1 cellular context compared by ENCODE assay signal in the genomic region with DNA sequence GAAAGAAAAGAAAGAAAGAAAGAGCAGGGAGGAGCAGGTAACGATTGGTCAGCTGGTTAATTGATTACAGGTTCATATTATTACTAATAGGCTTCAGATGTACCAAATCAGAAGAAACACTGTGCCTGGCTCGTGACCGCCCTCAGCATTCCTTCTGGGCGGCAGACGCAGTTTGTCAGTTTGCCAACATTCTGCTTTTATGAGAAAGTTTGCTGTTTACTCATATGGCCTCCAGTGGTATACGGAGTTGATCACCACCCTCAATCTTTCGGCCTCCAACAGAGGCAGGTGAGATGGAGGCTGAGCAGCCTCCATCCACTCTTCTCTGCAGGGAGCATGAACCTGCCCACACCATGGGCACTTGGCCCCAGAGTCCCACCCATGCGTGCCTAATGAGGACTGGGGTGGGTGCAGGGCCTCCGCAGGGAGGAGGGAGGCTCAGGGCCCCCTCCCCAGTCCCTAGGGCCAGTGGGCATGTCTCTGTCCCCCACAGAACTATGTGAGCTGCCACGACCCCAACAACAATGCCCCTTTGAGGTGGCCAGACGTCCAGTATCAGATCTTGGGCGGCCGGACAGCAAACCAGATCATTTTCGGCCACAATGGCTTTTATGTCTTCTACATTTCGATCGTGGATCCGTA.
A peak's percentile ranks its signal among the peaks of the same experiment; 100 is the strongest.
TF ChIP-seq lines count a peak whose summit lies in the region.

No MANE protein-coding gene starts in this region.

TF ChIP-seq in IMR-90, 13 proteins besides CTCF, POLR2A, EP300 and RAD21:
- TF ChIP-seq NFE2L2 (IDR thresholded peaks at IDR 0.05; ENCODE audit: low read depth, low read length) (no peak), MAZ (IDR thresholded peaks at IDR 0.05; ENCODE audit: borderline replicate concordance, low read depth, low read length) (no peak), MAFK (IDR thresholded peaks at IDR 0.05; ENCODE audit: low read depth, low read length) (no peak), BHLHE40 (IDR thresholded peaks at IDR 0.05; ENCODE audit: low read depth, low read length) (peak; percentile 64)
- TF ChIP-seq, protein P1, sequence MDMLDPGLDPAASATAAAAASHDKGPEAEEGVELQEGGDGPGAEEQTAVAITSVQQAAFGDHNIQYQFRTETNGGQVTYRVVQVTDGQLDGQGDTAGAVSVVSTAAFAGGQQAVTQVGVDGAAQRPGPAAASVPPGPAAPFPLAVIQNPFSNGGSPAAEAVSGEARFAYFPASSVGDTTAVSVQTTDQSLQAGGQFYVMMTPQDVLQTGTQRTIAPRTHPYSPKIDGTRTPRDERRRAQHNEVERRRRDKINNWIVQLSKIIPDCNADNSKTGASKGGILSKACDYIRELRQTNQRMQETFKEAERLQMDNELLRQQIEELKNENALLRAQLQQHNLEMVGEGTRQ (IDR thresholded peaks at IDR 0.05; ENCODE audit: low read depth, low read length): peak; percentile 11; the same call in 1 of the 2 replicates
